In the genomic region with DNA sequence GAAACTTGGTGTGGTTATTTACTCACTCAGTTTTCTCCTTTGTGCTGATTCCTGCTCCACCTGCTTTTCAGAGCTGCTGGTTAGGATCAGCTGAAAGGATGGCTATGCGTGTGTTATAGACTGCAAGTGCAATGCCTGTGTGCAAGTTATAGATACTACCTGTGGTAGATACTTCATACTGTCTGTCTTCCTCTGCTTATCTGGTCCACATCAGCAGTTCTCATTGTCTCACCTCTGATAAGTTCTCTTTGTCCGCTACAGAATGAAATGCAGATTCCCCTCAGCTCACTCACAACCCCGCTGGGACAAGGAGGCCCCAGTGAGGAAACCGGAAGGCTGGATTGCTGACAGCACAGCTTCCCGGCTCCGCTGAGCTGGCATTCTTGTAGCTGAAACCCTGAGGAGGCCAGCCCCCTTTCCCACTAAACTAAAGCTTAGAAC, we compare ENCODE assay signal across 2 cellular contexts.
TF ChIP-seq lines count a peak whose summit lies in the region.

No MANE protein-coding gene starts in this region.

TF ChIP-seq in SK-N-SH, 30 proteins besides CTCF, POLR2A, EP300 and RAD21 (continued from another document):
- TF ChIP-seq, protein P1, sequence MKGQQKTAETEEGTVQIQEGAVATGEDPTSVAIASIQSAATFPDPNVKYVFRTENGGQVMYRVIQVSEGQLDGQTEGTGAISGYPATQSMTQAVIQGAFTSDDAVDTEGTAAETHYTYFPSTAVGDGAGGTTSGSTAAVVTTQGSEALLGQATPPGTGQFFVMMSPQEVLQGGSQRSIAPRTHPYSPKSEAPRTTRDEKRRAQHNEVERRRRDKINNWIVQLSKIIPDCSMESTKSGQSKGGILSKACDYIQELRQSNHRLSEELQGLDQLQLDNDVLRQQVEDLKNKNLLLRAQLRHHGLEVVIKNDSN (IDR thresholded peaks at IDR 0.05; ENCODE audit: borderline replicate concordance, low read depth) = no peak
- TF ChIP-seq POLR2AphosphoS5 (IDR thresholded peaks at IDR 0.05; ENCODE audit: low read depth, low read length) = no peak
- no peak for TF ChIP-seq FOXM1 (IDR thresholded peaks at IDR 0.05; ENCODE audit: low read depth)
- no peak for TF ChIP-seq TEAD4 (IDR thresholded peaks at IDR 0.05; ENCODE audit: borderline replicate concordance, insufficient read depth)
- TF ChIP-seq, protein P2, sequence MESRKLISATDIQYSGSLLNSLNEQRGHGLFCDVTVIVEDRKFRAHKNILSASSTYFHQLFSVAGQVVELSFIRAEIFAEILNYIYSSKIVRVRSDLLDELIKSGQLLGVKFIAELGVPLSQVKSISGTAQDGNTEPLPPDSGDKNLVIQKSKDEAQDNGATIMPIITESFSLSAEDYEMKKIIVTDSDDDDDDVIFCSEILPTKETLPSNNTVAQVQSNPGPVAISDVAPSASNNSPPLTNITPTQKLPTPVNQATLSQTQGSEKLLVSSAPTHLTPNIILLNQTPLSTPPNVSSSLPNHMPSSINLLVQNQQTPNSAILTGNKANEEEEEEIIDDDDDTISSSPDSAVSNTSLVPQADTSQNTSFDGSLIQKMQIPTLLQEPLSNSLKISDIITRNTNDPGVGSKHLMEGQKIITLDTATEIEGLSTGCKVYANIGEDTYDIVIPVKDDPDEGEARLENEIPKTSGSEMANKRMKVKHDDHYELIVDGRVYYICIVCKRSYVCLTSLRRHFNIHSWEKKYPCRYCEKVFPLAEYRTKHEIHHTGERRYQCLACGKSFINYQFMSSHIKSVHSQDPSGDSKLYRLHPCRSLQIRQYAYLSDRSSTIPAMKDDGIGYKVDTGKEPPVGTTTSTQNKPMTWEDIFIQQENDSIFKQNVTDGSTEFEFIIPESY (IDR thresholded peaks at IDR 0.05; ENCODE audit: borderline replicate concordance, low read depth) = no peak
- TF ChIP-seq RCOR1 (IDR thresholded peaks at IDR 0.05; ENCODE audit: low read length) = no peak
- no peak for TF ChIP-seq ELF1 (IDR thresholded peaks at IDR 0.05)
- TF ChIP-seq NRF1 (IDR thresholded peaks at IDR 0.05; ENCODE audit: low read depth, low read length) = no peak
- TF ChIP-seq, protein P3, sequence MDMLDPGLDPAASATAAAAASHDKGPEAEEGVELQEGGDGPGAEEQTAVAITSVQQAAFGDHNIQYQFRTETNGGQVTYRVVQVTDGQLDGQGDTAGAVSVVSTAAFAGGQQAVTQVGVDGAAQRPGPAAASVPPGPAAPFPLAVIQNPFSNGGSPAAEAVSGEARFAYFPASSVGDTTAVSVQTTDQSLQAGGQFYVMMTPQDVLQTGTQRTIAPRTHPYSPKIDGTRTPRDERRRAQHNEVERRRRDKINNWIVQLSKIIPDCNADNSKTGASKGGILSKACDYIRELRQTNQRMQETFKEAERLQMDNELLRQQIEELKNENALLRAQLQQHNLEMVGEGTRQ (IDR thresholded peaks at IDR 0.05; ENCODE audit: borderline replicate concordance, low read depth, low read length) = no peak
- TF ChIP-seq YY1 (IDR thresholded peaks at IDR 0.05; ENCODE audit: low read depth) = no peak
- TF ChIP-seq, protein P4, sequence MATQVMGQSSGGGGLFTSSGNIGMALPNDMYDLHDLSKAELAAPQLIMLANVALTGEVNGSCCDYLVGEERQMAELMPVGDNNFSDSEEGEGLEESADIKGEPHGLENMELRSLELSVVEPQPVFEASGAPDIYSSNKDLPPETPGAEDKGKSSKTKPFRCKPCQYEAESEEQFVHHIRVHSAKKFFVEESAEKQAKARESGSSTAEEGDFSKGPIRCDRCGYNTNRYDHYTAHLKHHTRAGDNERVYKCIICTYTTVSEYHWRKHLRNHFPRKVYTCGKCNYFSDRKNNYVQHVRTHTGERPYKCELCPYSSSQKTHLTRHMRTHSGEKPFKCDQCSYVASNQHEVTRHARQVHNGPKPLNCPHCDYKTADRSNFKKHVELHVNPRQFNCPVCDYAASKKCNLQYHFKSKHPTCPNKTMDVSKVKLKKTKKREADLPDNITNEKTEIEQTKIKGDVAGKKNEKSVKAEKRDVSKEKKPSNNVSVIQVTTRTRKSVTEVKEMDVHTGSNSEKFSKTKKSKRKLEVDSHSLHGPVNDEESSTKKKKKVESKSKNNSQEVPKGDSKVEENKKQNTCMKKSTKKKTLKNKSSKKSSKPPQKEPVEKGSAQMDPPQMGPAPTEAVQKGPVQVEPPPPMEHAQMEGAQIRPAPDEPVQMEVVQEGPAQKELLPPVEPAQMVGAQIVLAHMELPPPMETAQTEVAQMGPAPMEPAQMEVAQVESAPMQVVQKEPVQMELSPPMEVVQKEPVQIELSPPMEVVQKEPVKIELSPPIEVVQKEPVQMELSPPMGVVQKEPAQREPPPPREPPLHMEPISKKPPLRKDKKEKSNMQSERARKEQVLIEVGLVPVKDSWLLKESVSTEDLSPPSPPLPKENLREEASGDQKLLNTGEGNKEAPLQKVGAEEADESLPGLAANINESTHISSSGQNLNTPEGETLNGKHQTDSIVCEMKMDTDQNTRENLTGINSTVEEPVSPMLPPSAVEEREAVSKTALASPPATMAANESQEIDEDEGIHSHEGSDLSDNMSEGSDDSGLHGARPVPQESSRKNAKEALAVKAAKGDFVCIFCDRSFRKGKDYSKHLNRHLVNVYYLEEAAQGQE (IDR thresholded peaks at IDR 0.05; ENCODE audit: low read depth, low read length) = no peak
TF ChIP-seq in SK-N-SH: peak in this region for 0.

TF ChIP-seq in SK-N-SH treated with all-trans-retinoic acid at 6 μM for 48 hours, 23 proteins besides CTCF, POLR2A, EP300 and RAD21 (continued from another document):
- TF ChIP-seq PPARA (CRISPR knock-in tag; IDR thresholded peaks at IDR 0.05; ENCODE audit: borderline replicate concordance) = no peak
- TF ChIP-seq ZNF565 (CRISPR knock-in tag; conservative IDR thresholded peaks at IDR 0.05; ENCODE audit: low read depth) = no peak
- TF ChIP-seq ISL1 (CRISPR knock-in tag; IDR thresholded peaks at IDR 0.05) = no peak
- TF ChIP-seq CSDC2 (CRISPR knock-in tag; IDR thresholded peaks at IDR 0.05) = no peak
- TF ChIP-seq ZNF8 (CRISPR knock-in tag; IDR thresholded peaks at IDR 0.05) = no peak
- no peak for TF ChIP-seq RARB (CRISPR knock-in tag; IDR thresholded peaks at IDR 0.05)
- no peak for TF ChIP-seq TCF4 (CRISPR knock-in tag; IDR thresholded peaks at IDR 0.05; ENCODE audit: borderline replicate concordance)
- TF ChIP-seq ARNTL (CRISPR knock-in tag; IDR thresholded peaks at IDR 0.05; ENCODE audit: borderline replicate concordance, low read depth) = no peak
- no peak for TF ChIP-seq SNAI2 (CRISPR knock-in tag; IDR thresholded peaks at IDR 0.05)
- TF ChIP-seq, protein P5, sequence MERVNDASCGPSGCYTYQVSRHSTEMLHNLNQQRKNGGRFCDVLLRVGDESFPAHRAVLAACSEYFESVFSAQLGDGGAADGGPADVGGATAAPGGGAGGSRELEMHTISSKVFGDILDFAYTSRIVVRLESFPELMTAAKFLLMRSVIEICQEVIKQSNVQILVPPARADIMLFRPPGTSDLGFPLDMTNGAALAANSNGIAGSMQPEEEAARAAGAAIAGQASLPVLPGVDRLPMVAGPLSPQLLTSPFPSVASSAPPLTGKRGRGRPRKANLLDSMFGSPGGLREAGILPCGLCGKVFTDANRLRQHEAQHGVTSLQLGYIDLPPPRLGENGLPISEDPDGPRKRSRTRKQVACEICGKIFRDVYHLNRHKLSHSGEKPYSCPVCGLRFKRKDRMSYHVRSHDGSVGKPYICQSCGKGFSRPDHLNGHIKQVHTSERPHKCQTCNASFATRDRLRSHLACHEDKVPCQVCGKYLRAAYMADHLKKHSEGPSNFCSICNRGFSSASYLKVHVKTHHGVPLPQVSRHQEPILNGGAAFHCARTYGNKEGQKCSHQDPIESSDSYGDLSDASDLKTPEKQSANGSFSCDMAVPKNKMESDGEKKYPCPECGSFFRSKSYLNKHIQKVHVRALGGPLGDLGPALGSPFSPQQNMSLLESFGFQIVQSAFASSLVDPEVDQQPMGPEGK (CRISPR knock-in tag; IDR thresholded peaks at IDR 0.05; ENCODE audit: borderline replicate concordance) = no peak
- TF ChIP-seq, protein P6, sequence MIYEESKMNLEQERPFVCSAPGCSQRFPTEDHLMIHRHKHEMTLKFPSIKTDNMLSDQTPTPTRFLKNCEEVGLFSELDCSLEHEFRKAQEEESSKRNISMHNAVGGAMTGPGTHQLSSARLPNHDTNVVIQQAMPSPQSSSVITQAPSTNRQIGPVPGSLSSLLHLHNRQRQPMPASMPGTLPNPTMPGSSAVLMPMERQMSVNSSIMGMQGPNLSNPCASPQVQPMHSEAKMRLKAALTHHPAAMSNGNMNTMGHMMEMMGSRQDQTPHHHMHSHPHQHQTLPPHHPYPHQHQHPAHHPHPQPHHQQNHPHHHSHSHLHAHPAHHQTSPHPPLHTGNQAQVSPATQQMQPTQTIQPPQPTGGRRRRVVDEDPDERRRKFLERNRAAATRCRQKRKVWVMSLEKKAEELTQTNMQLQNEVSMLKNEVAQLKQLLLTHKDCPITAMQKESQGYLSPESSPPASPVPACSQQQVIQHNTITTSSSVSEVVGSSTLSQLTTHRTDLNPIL (CRISPR knock-in tag; IDR thresholded peaks at IDR 0.05; ENCODE audit: low read depth) = no peak
- TF ChIP-seq ZC3H10 (CRISPR knock-in tag; IDR thresholded peaks at IDR 0.05) = no peak
- no peak for TF ChIP-seq ESRRG (CRISPR knock-in tag; IDR thresholded peaks at IDR 0.05)
- TF ChIP-seq, protein P7, sequence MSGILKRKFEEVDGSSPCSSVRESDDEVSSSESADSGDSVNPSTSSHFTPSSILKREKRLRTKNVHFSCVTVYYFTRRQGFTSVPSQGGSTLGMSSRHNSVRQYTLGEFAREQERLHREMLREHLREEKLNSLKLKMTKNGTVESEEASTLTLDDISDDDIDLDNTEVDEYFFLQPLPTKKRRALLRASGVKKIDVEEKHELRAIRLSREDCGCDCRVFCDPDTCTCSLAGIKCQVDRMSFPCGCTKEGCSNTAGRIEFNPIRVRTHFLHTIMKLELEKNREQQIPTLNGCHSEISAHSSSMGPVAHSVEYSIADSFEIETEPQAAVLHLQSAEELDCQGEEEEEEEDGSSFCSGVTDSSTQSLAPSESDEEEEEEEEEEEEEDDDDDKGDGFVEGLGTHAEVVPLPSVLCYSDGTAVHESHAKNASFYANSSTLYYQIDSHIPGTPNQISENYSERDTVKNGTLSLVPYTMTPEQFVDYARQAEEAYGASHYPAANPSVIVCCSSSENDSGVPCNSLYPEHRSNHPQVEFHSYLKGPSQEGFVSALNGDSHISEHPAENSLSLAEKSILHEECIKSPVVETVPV (CRISPR knock-in tag; IDR thresholded peaks at IDR 0.05) = no peak
